In genomic region chrY:2887955-2888354, GRCh38 we compare ENCODE assay signal across 8 cellular contexts. TPM values are rescaled to one million over a fixed set of nuclear protein-coding genes. Genes with fewer than 3 reads are reported as not detected.
DNase-seq lines count a peak whose midpoint lies in the region; ATAC-seq and TF ChIP-seq lines count a peak whose summit lies in the region.

No MANE protein-coding gene starts in this region.

- H3K9me3 Mint-ChIP-seq in activated naive CD4-positive, alpha-beta T cell treated with anti-CD3 and anti-CD28 coated beads, Interleukin-2, amount 50 U/mL, for 72 hours: no peaks in the 10 kb centered on the region
- H3K9me3 Mint-ChIP-seq in stimulated activated naive CD8-positive, alpha-beta T cell treated with anti-CD3 and anti-CD28 coated beads, Interleukin-15, amount 100 ng/mL, for 72 hours: peaks cover 0 to 8% of the 10 kb centered on the region in 2 donors
- no peaks in the 10 kb centered on the region for H3K9me3 Mint-ChIP-seq in osteocyte (ENCODE audit: unreplicated experiment)

- peaks cover 23% of the 10 kb centered on the region for H3K4me1 Mint-ChIP-seq in stimulated activated naive CD8-positive, alpha-beta T cell treated with anti-CD3 and anti-CD28 coated beads, Interleukin-15, amount 100 ng/mL, for 72 hours
- no peaks in the 10 kb centered on the region for H3K4me1 Mint-ChIP-seq in osteocyte (ENCODE audit: unreplicated experiment)

- peaks cover 0 to 7% of the 10 kb centered on the region in 2 donors for H3K36me3 Mint-ChIP-seq in activated naive CD4-positive, alpha-beta T cell treated with anti-CD3 and anti-CD28 coated beads, Interleukin-2, amount 50 U/mL, for 72 hours
- H3K36me3 Mint-ChIP-seq in osteocyte (ENCODE audit: unreplicated experiment): no peaks in the 10 kb centered on the region

- peak overlapping the region; percentile 83 to 94 for H3K27ac Mint-ChIP-seq in activated naive CD4-positive, alpha-beta T cell treated with anti-CD3 and anti-CD28 coated beads, Interleukin-2, amount 50 U/mL, for 72 hours
- peak overlapping the region; percentile 57 to 83 for H3K27ac Mint-ChIP-seq in stimulated activated naive CD8-positive, alpha-beta T cell treated with anti-CD3 and anti-CD28 coated beads, Interleukin-15, amount 100 ng/mL, for 72 hours
- no peak overlapping the region for H3K27ac Mint-ChIP-seq in osteocyte (ENCODE audit: unreplicated experiment)

- peak; percentile 33 for DNase-seq in stimulated activated CD4-positive, alpha-beta T cell treated with anti-CD3 and anti-CD28 coated beads, Interleukin-15, amount 100 ng/mL, for 24 hours
- no peak for DNase-seq in stimulated activated CD4-positive, alpha-beta T cell treated with anti-CD3 and anti-CD28 coated beads, Interleukin-4, amount 100 ng/mL, for 1 hour
- DNase-seq in activated naive CD4-positive, alpha-beta T cell treated with anti-CD3 and anti-CD28 coated beads, Interleukin-2, amount 50 U/mL, for 72 hours (ENCODE audit: low spot score in 2 of 2): peak in 1 of 2 donors; percentile 11
- peak in 1 of 2 donors; percentile 39 for DNase-seq in stimulated activated naive CD8-positive, alpha-beta T cell treated with anti-CD3 and anti-CD28 coated beads, Interleukin-15, amount 100 ng/mL, for 72 hours
- DNase-seq in putamen (ENCODE audit: low spot score) (no peak), osteocyte (ENCODE audit: extremely low spot score, unreplicated experiment) (no peak), NK-92 (lab: John Stamatoyannopoulos, UW; ENCODE audit: unreplicated experiment) (no peak)

- peak; percentile 91 for ATAC-seq in HG03432 (IDR thresholded peaks at IDR 0.05; ENCODE audit: unreplicated experiment)
- peak; percentile 94 to 98 for ATAC-seq in activated naive CD4-positive, alpha-beta T cell treated with anti-CD3 and anti-CD28 coated beads, Interleukin-2, amount 50 U/mL, for 72 hours
- ATAC-seq in stimulated activated naive CD8-positive, alpha-beta T cell treated with anti-CD3 and anti-CD28 coated beads, Interleukin-15, amount 100 ng/mL, for 72 hours: peak; percentile 97

- TF ChIP-seq CTCF in osteocyte (IDR thresholded peaks at IDR 0.05): no peak

- H3K4me3 Mint-ChIP-seq in stimulated activated naive CD8-positive, alpha-beta T cell treated with anti-CD3 and anti-CD28 coated beads, Interleukin-15, amount 100 ng/mL, for 72 hours: peak overlapping the region in 1 of 2 donors; percentile 23
- H3K4me3 Mint-ChIP-seq in osteocyte (ENCODE audit: unreplicated experiment): no peak overlapping the region

- no peaks in the 10 kb centered on the region for H3K27me3 Mint-ChIP-seq in stimulated activated naive CD8-positive, alpha-beta T cell treated with anti-CD3 and anti-CD28 coated beads, Interleukin-15, amount 100 ng/mL, for 72 hours
- no peaks in the 10 kb centered on the region for H3K27me3 Mint-ChIP-seq in osteocyte (ENCODE audit: unreplicated experiment)

RNA-seq across cellular contexts. Expression of gene RPS4Y1, which starts 46.6 kb away (rescaled TPM):
- 100 to 1,000 TPM; 297 to 313 TPM for total RNA-seq in activated naive CD4-positive, alpha-beta T cell treated with anti-CD3 and anti-CD28 coated beads, Interleukin-2, amount 50 U/mL, for 72 hours
- not detected in 2 replicates for total RNA-seq in osteocyte

RNA-seq across cellular contexts. Expression of gene ZFY, which starts 47.2 kb away (rescaled TPM):
- 10 to 100 TPM; 10.8 to 13.1 TPM for total RNA-seq in activated naive CD4-positive, alpha-beta T cell treated with anti-CD3 and anti-CD28 coated beads, Interleukin-2, amount 50 U/mL, for 72 hours
- not detected in 2 replicates for total RNA-seq in osteocyte
